In genomic region chr15:82677720-82678323, GRCh38 we compare ENCODE assay signal across 33 cellular contexts. TPM values are rescaled to one million over a fixed set of nuclear protein-coding genes. Genes with fewer than 3 reads are reported as not detected.
"Had no signal": no experiment of that assay in that cellular context is flagged by ENCODE, and none has a peak within 500 bp of the region (broad histone marks: within the 10 kb centered on the region; RNA-seq: fewer than 3 reads in every experiment).

No MANE protein-coding gene starts in this region.

- H3K4me2 ChIP-seq: PC-9 had no signal

- H3K27ac ChIP-seq: PC-9, RWPE1, VCaP had no signal

- H3K4me3 ChIP-seq: PC-9 had no signal

- H2AFZ ChIP-seq: PC-9 had no signal

- DNase-seq: activated B cell treated with CpG ODN at 0.5 μM for 24 hours; activated CD4-positive, alpha-beta memory T cell treated with anti-CD3 and anti-CD28 coated beads for 36 hours; activated CD4-positive, alpha-beta T cell treated with anti-CD3 and anti-CD28 coated beads for 4 hours; activated CD4-positive, alpha-beta T cell treated with anti-CD3 and anti-CD28 coated beads, Interleukin-2, amount 50 U/mL, for 1 hour; activated CD4-positive, CD25-positive, alpha-beta regulatory T cell treated with anti-CD3 and anti-CD28 coated beads, Interleukin-2, amount 50 U/mL, for 72 hours; activated CD8-positive, alpha-beta memory T cell treated with anti-CD3 and anti-CD28 coated beads, Interleukin-2, amount 50 U/mL, for 4 hours; activated effector memory CD4-positive, alpha-beta T cell treated with Interleukin-2 at 50 U/mL for 16 hours; activated naive CD4-positive, alpha-beta T cell treated with anti-CD3 and anti-CD28 coated beads, Interleukin-2, amount 10 ng/mL, durations not matched to agents 7 days and 5 days; activated naive CD8-positive, alpha-beta T cell treated with anti-CD3 and anti-CD28 coated beads, Interleukin-2, amount 50 U/mL, for 24 hours; activated T-cell treated with anti-CD3 and anti-CD28 coated beads for 4 hours; activated T-cell treated with anti-CD3 and anti-CD28 coated beads, Interleukin-2, amount 50 U/mL, for 4 hours; anterior cingulate cortex; central memory CD4-positive, alpha-beta T cell; NCI-H1092 treated with DMSO at 0.1 percent for 48 hours; NCI-H1417 treated with DMSO at 0.1 percent for 48 hours; NCI-H1694; NCI-H1930; NCI-H2081 treated with DMSO at 0.1 percent for 48 hours; NCI-H345; NCI-H526; NCI-H748 treated with DMSO at 0.1 percent for 48 hours; NK-92 treated with Interleukin-12 subunit alpha and Interleukin-12 subunit beta, amount 100 ng/mL, for 24 hours; PC-9; Right ventricle myocardium superior; SW 1271; T-helper 1 cell; T-helper 2 cell; T-helper 9 cell had no signal

- ATAC-seq: activated naive CD8-positive, alpha-beta T cell treated with anti-CD3 and anti-CD28 coated beads, Interleukin-2, amount 50 U/mL, for 24 hours; activated T-cell treated with anti-CD3 and anti-CD28 coated beads, Interleukin-2, amount 50 U/mL, for 4 hours had no signal

- FAIRE-seq: RCC 7860 had no signal

RNA-seq across cellular contexts. Expression of gene CPEB1, which starts 30.7 kb away (rescaled TPM):
- total RNA-seq: activated B cell treated with CpG ODN at 0.5 μM for 24 hours; activated T-helper 1 cell treated with anti-CD3 and anti-CD28 coated beads, Interleukin-12 subunit alpha, Interleukin-12 subunit beta, Interleukin-2, Interleukin-4 antibody, amounts not matched to agents 30 ng/mL and 10 ng/mL and 1 ng/mL, durations not matched to agents 14 hours and 24 hours and 36 hours; OCI-LY7; PC-9 had no signal

RNA-seq across cellular contexts. Expression of gene AP3B2, which starts 31.9 kb away (rescaled TPM):
- total RNA-seq: PC-9 had no signal
